36 cellular contexts compared by ENCODE assay signal in genomic region chr11:119560961-119561360, GRCh38.
"Had no signal": no experiment of that assay in that cellular context is flagged by ENCODE, and none has a peak within 500 bp of the region (broad histone marks: within the 10 kb centered on the region; RNA-seq: fewer than 3 reads in every experiment).

No MANE protein-coding gene starts in this region.

- H3K27me3 ChIP-seq: MG63 had no signal

- DNase-seq: Karpas-422, Kasumi-1, KG1, MG63, MM.1S, MV-4-11, NCI-H1048, NCI-H1092, NCI-H1092 treated with DMSO at 0.1 percent for 48 hours, NCI-H1105, NCI-H1105 treated with DMSO at 0.1 percent for 48 hours, NCI-H1417, NCI-H1417 treated with DMSO at 0.1 percent for 48 hours, NCI-H1436, NCI-H1436 treated with DMSO at 0.1 percent for 48 hours, NCI-H146, NCI-H1694, NCI-H1694 treated with DMSO at 0.1 percent for 48 hours, NCI-H187, NCI-H187 treated with DMSO at 0.1 percent for 48 hours, NCI-H1930, NCI-H2029, NCI-H2029 treated with DMSO at 0.1 percent for 48 hours, NCI-H2081, NCI-H2081 treated with DMSO at 0.1 percent for 48 hours, NCI-H2107, NCI-H2171, NCI-H2171 treated with DMSO at 0.1 percent for 48 hours, NCI-H2227 treated with DMSO at 0.1 percent for 48 hours, NCI-H226, NCI-H345, NCI-H446, NCI-H446 treated with DMSO at 0.1 percent for 48 hours, NCI-H510A, NCI-H510A treated with DMSO at 0.1 percent for 48 hours had no signal

- H3K27ac ChIP-seq: KMS-11 had no signal

- H3K36me3 ChIP-seq: MG63 had no signal

- H3K4me3 ChIP-seq: MG63 had no signal

- H3K9ac ChIP-seq: KMS-11 had no signal
